ENCODE assay signal across 14 cellular contexts in the genomic region with DNA sequence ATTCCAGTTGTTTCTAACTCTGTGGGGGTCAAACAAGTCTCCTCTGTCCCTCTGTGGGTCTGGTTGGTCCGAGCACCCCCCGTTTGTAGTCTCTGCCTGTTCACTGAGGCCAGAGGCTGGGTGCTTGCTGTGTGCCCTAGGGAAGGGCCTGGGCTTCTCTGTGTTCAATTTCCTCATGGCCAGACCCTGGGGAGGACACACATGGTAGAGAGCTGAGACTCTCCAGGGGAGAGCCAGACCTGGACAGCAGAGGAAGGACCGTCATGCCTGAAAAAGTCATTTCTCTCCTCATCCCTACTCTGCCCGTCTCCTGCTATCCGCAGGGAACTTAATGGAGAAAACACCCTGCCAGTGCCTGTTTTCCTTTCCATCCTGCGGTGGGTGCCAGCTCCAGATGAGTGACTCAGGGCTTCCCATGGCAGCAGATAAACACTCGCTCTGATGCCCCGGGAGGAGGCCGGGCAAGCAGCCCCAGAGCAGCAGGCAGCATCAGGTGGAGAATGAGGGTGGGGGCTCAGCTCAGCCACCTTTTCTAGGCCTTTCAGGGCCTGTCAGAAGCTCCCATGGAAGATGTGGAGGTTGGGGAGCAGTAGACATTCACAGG. TPM values are rescaled to one million over a fixed set of nuclear protein-coding genes. Genes with fewer than 3 reads are reported as not detected.
A peak's percentile ranks its signal among the peaks of the same experiment; 100 is the strongest.
DNase-seq lines count a peak whose midpoint lies in the region; ATAC-seq, FAIRE-seq and TF ChIP-seq lines count a peak whose summit lies in the region.
"Had no signal": no experiment of that assay in that cellular context is flagged by ENCODE, and none has a peak within 500 bp of the region (broad histone marks: within the 10 kb centered on the region; RNA-seq: fewer than 3 reads in every experiment).

No MANE protein-coding gene starts in this region.

- H3K4me1 Mint-ChIP-seq in activated CD4-positive, alpha-beta memory T cell treated with anti-CD3 and anti-CD28 coated beads, Interleukin-2, amount 10 ng/mL, durations not matched to agents 7 days and 5 days: no peaks in the 10 kb centered on the region

- TF ChIP-seq POLR2A in GM12891 (IDR thresholded peaks at IDR 0.05; ENCODE audit: low read depth, low read length): no peak

- no peak for ATAC-seq in GM18873 (IDR thresholded peaks at IDR 0.05; ENCODE audit: low FRiP score, unreplicated experiment)
- ATAC-seq: left lobe of liver; stimulated activated naive CD8-positive, alpha-beta T cell treated with anti-CD3 and anti-CD28 coated beads, Interleukin-15, Interleukin-2, amounts not matched to agents 100 U/mL and 50 U/mL, for 24 hours had no signal

- FAIRE-seq in HTR-8/SVneo (lab: Jason Lieb, UNC) (no peak), GM12891 (lab: Jason Lieb, UNC) (no peak)

- no peaks in the 10 kb centered on the region for H3K27me3 ChIP-seq in ACC112 (ENCODE audit: insufficient read depth, low read length)
- H3K27me3 ChIP-seq: BLaER1 had no signal

- no peak for TF ChIP-seq CTCF in cardiac fibroblast (IDR thresholded peaks at IDR 0.05; ENCODE audit: low read depth, low read length)

- H3K4me3 Mint-ChIP-seq in activated CD4-positive, alpha-beta memory T cell treated with anti-CD3 and anti-CD28 coated beads, Interleukin-2, amount 10 ng/mL, durations not matched to agents 7 days and 5 days: no peak overlapping the region
- H3K4me3 Mint-ChIP-seq: activated T-helper 1 cell treated with anti-CD3 and anti-CD28 coated beads, Interleukin-12 subunit alpha, Interleukin-12 subunit beta, Interleukin-2, Interleukin-4 antibody, amounts not matched to agents 30 ng/mL and 10 ng/mL and 1 ng/mL, durations not matched to agents 14 hours and 24 hours and 36 hours had no signal

- no peaks in the 10 kb centered on the region for H3K36me3 ChIP-seq in ACC112 (ENCODE audit: insufficient read depth, low read length)
- H3K36me3 ChIP-seq: BLaER1 had no signal

- peaks cover 2% of the 10 kb centered on the region for H3K27me3 Mint-ChIP-seq in activated CD4-positive, alpha-beta memory T cell treated with anti-CD3 and anti-CD28 coated beads, Interleukin-2, amount 10 ng/mL, durations not matched to agents 7 days and 5 days

- POLR2A ChIA-PET in activated CD4-positive, alpha-beta memory T cell treated with anti-CD3 and anti-CD28 coated beads, Interleukin-2, amount 10 ng/mL, durations not matched to agents 7 days and 5 days (lab: Charles Lee): no interaction called here

- H3K36me3 Mint-ChIP-seq in activated CD4-positive, alpha-beta memory T cell treated with anti-CD3 and anti-CD28 coated beads, Interleukin-2, amount 10 ng/mL, durations not matched to agents 7 days and 5 days (ENCODE audit: low read depth): no peaks in the 10 kb centered on the region

- H3K79me2 ChIP-seq in ACC112 (ENCODE audit: control insufficient read depth, insufficient read depth, low read length, unreplicated experiment): no peaks in the 10 kb centered on the region

- H3K27ac ChIP-seq in ACC112 (ENCODE audit: low read depth, low read length): peak overlapping the region; percentile 93
- H3K27ac ChIP-seq: BLaER1 had no signal

- CTCF ChIA-PET in activated CD4-positive, alpha-beta memory T cell treated with anti-CD3 and anti-CD28 coated beads, Interleukin-2, amount 10 ng/mL, durations not matched to agents 7 days and 5 days (lab: Charles Lee): interaction anchor here (0.7 kb wide), 1 partner anchor 37 kb away, joined by 3 read pairs; no protein-coding TSS in a partner anchor

- H3K4me3 ChIP-seq in ACC112 (ENCODE audit: low read depth, low read length): no peak overlapping the region
- no peak overlapping the region for H3K4me3 ChIP-seq in cardiac fibroblast (replicated peaks in 1 of 2; ENCODE audit: low read depth in 2 of 2, low read length in 2 of 2)
- H3K4me3 ChIP-seq: BLaER1 had no signal

- H3K27ac Mint-ChIP-seq in activated CD4-positive, alpha-beta memory T cell treated with anti-CD3 and anti-CD28 coated beads, Interleukin-2, amount 10 ng/mL, durations not matched to agents 7 days and 5 days: no peak overlapping the region
- H3K27ac Mint-ChIP-seq: activated T-helper 1 cell treated with anti-CD3 and anti-CD28 coated beads, Interleukin-12 subunit alpha, Interleukin-12 subunit beta, Interleukin-2, Interleukin-4 antibody, amounts not matched to agents 30 ng/mL and 10 ng/mL and 1 ng/mL, durations not matched to agents 14 hours and 24 hours and 36 hours had no signal

- H3K9me3 Mint-ChIP-seq in activated CD4-positive, alpha-beta memory T cell treated with anti-CD3 and anti-CD28 coated beads, Interleukin-2, amount 10 ng/mL, durations not matched to agents 7 days and 5 days: no peaks in the 10 kb centered on the region
- H3K9me3 Mint-ChIP-seq: activated T-helper 1 cell treated with anti-CD3 and anti-CD28 coated beads, Interleukin-12 subunit alpha, Interleukin-12 subunit beta, Interleukin-2, Interleukin-4 antibody, amounts not matched to agents 30 ng/mL and 10 ng/mL and 1 ng/mL, durations not matched to agents 14 hours and 24 hours and 36 hours had no signal

- H2AFZ ChIP-seq in ACC112 (ENCODE audit: low read length, unreplicated experiment): no peak overlapping the region

- peaks cover 37% of the 10 kb centered on the region for H3K4me1 ChIP-seq in ACC112 (ENCODE audit: control insufficient read depth, insufficient read depth, low read length, unreplicated experiment)

- DNase-seq in HTR-8/SVneo (ENCODE audit: insufficient read length, low spot score): peak; percentile 64
- peak; percentile 48 to 74 for DNase-seq in cardiac fibroblast (ENCODE audit: low read depth in 2 of 2)
- DNase-seq in lung microvascular endothelial cell (ENCODE audit: low read depth in 2 of 2): peak; percentile 78 to 84
- no peak for DNase-seq in stimulated activated CD4-positive, alpha-beta T cell treated with anti-CD3 and anti-CD28 coated beads, Interleukin-2, amount 100 ng/mL, for 24 hours
- DNase-seq in GM12891 (ENCODE audit: insufficient read length, low spot score): no peak
- no peak for DNase-seq in activated CD4-positive, alpha-beta memory T cell treated with anti-CD3 and anti-CD28 coated beads, Interleukin-2, amount 10 ng/mL, durations not matched to agents 7 days and 5 days
- DNase-seq: effector CD8-positive, alpha-beta T cell; NK-92 treated with Interleukin-12 subunit alpha and Interleukin-12 subunit beta, amount 100 ng/mL, for 24 hours; stimulated activated naive CD8-positive, alpha-beta T cell treated with anti-CD3 and anti-CD28 coated beads, Interleukin-15, Interleukin-2, amounts not matched to agents 100 U/mL and 50 U/mL, for 24 hours had no signal

TF ChIP-seq in GM12891, 5 proteins besides CTCF, POLR2A, EP300 and RAD21:
- TF ChIP-seq POU2F2 (IDR thresholded peaks at IDR 0.05; ENCODE audit: low read depth, low read length) (no peak), POLR2AphosphoS5 (IDR thresholded peaks at IDR 0.05; ENCODE audit: low read depth, low read length) (no peak), SPI1 (IDR thresholded peaks at IDR 0.05; ENCODE audit: low read depth, low read length) (no peak), PAX5 (IDR thresholded peaks at IDR 0.05; ENCODE audit: insufficient read depth, low read length, severe bottlenecking) (no peak), TAF1 (IDR thresholded peaks at IDR 0.05; ENCODE audit: low read depth, low read length) (no peak)
TF ChIP-seq in GM12891: peak in this region for 0.

RNA-seq across cellular contexts. Expression of gene SNAI1, which starts 51.9 kb away (rescaled TPM):
- 1.1 and 1.8 TPM in 2 replicates for total RNA-seq in lung microvascular endothelial cell
- 0.42 TPM for polyA plus RNA-seq in GM12891 (2012; ENCODE audit: low read depth, missing spikeins)
- under 1 TPM; 0.28 to 0.38 TPM for total RNA-seq in activated CD4-positive, alpha-beta memory T cell treated with anti-CD3 and anti-CD28 coated beads, Interleukin-2, amount 10 ng/mL, durations not matched to agents 7 days and 5 days

Comparison
In these comparisons a context has a peak if more than half of its experiments do, and no peak if none do; other contexts are left out.
1. DNase-seq: peak in HTR-8/SVneo (single experiment), cardiac fibroblast (2 of 2) and lung microvascular endothelial cell (2 of 2); none in stimulated activated CD4-positive, alpha-beta T cell treated with anti-CD3 and anti-CD28 coated beads, Interleukin-2, amount 100 ng/mL, for 24 hours (0 of 2), GM12891 (single experiment) and activated CD4-positive, alpha-beta memory T cell treated with anti-CD3 and anti-CD28 coated beads, Interleukin-2, amount 10 ng/mL, durations not matched to agents 7 days and 5 days (single experiment).